8 cellular contexts compared by ENCODE assay signal in the genomic region with DNA sequence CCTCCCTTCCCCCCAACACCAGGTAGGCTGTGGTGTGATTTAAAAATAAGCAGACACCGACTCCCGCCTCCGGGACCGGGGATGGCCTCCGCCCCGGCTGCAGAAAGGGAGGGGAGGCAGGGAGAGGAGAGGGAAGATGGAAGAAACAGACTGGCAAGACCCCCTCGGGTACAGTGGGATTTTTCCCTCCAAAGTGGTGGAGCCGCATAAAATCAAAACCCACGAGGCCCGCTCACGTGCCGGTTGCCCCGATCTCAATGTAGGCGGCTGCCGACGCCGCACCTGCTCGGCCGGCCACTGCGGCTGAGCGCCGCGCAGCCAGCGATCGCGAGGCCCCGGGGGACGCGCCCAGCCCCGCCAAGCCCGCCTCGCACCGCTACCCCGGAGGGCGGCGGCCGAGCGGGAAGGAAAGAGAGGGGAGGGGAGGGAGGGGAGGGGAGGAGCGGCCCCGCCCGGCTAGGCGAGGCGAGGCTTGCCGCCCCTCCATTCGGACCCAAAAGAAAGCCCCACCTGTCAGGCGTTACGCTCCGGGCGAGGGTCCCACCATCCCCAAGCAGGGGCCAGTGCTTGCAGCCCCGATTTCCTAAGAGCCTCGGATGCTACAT. TPM values are rescaled to one million over a fixed set of nuclear protein-coding genes. Genes with fewer than 3 reads are reported as not detected.
A peak's percentile ranks its signal among the peaks of the same experiment; 100 is the strongest.
DNase-seq lines count a peak whose midpoint lies in the region; ATAC-seq, FAIRE-seq and TF ChIP-seq lines count a peak whose summit lies in the region.

No MANE protein-coding gene starts in this region.

- H3K4me3 ChIP-seq in lower leg skin (ENCODE audit: low read depth, poor library complexity, severe bottlenecking) = peak overlapping the region; percentile 32
- peak overlapping the region; percentile 22 to 53 (median 34) for H3K4me3 ChIP-seq in tibial nerve

- H3K27ac ChIP-seq in angular gyrus (ENCODE audit: low read depth, low read length) = peak overlapping the region; percentile 38
- H3K27ac ChIP-seq in tibial nerve = no peak overlapping the region

- intact Hi-C loops in lower leg skin (cut with DNase I; ENCODE audit: low total_unique reads) = no loop called here

- TF ChIP-seq EP300 in tibial nerve (IDR thresholded peaks at IDR 0.05) = no peak

- no peaks in the 10 kb centered on the region for H3K36me3 ChIP-seq in tibial nerve

- TF ChIP-seq POLR2A in GM12892 (IDR thresholded peaks at IDR 0.05; ENCODE audit: low read depth, low read length) (no peak), lower leg skin (IDR thresholded peaks at IDR 0.05) (no peak), tibial nerve (IDR thresholded peaks at IDR 0.05) (no peak)

- peaks cover 0 to 59% of the 10 kb centered on the region in 2 donors for H3K27me3 ChIP-seq in tibial nerve

- FAIRE-seq in GM12892 (lab: Jason Lieb, UNC) = no peak

- H3K9me3 ChIP-seq in tibial nerve = no peaks in the 10 kb centered on the region

- peaks cover 0 to 24% (median 3%) of the 10 kb centered on the region in 4 donors for H3K4me1 ChIP-seq in tibial nerve

- ATAC-seq in GM19324 (IDR thresholded peaks at IDR 0.05; ENCODE audit: low FRiP score, unreplicated experiment) = no peak

- DNase-seq in GM12892 (ENCODE audit: insufficient read length) = peak; percentile 28
- DNase-seq in NCI-H2171 (lab: John Stamatoyannopoulos, UW) = peak; percentile 87
- DNase-seq in lower leg skin (ENCODE audit: low spot score in 2 of 2) = no peak
- DNase-seq in tibial nerve (ENCODE audit: low spot score in 2 of 2) = no peak
- no peak for DNase-seq in hippocampal formation (lab: John Stamatoyannopoulos, UW)
- no peak for DNase-seq in SIG-M5 treated with dmso at 0.1 percent for 504 hours (lab: John Stamatoyannopoulos, UW; ENCODE audit: unreplicated experiment)

- WGBS in lower leg skin, 2 donors = 0 to 1% methylated on average over 27 to 29 of the region's 51 CpGs
- 1 to 2% methylated on average over 33 to 36 of the region's 51 CpGs for WGBS in tibial nerve, 2 donors

- TF ChIP-seq CTCF in lower leg skin (IDR thresholded peaks at IDR 0.05) = no peak
- TF ChIP-seq CTCF in tibial nerve (IDR thresholded peaks at IDR 0.05) = no peak

RNA-seq across cellular contexts. Expression of a gene that starts 0.8 kb away (rescaled TPM):
- 0.13 TPM for polyA plus RNA-seq in GM12892 (2012; ENCODE audit: missing spikeins)
- total RNA-seq in lower leg skin (1 to 10 TPM in 1 of 4 donors, under 1 TPM in 3; 0.17 to 1.2 (median 0.54) TPM), tibial nerve (1 to 10 TPM in 3 of 4 donors, under 1 TPM in 1; 0.63 to 6.0 (median 3.2) TPM)

RNA-seq across cellular contexts. Expression of a gene that starts 23.2 kb away (rescaled TPM):
- not detected for polyA plus RNA-seq in GM12892 (2012; ENCODE audit: missing spikeins)
- total RNA-seq in lower leg skin (not detected), tibial nerve (not detected)

RNA-seq across cellular contexts. Expression of a gene that starts 53.2 kb away (rescaled TPM):
- not detected for polyA plus RNA-seq in GM12892 (2012; ENCODE audit: missing spikeins)
- total RNA-seq in lower leg skin (1 to 10 TPM in 2 of 4 donors, under 1 TPM in 2; 0.42 to 1.2 (median 0.82) TPM), tibial nerve (under 1 TPM in 2 of 4 donors, not detected in 2; 0.30 to 0.44 TPM)

Comparison
In these comparisons a context has a peak if more than half of its experiments do, and no peak if none do; other contexts are left out.
1. DNase-seq: peak in GM12892 (single experiment) and NCI-H2171 (single experiment); none in lower leg skin (0 of 2), tibial nerve (0 of 2), hippocampal formation (0 of 2) and SIG-M5 treated with dmso at 0.1 percent for 504 hours (single experiment).